1 cellular context compared by ENCODE assay signal in the genomic region with DNA sequence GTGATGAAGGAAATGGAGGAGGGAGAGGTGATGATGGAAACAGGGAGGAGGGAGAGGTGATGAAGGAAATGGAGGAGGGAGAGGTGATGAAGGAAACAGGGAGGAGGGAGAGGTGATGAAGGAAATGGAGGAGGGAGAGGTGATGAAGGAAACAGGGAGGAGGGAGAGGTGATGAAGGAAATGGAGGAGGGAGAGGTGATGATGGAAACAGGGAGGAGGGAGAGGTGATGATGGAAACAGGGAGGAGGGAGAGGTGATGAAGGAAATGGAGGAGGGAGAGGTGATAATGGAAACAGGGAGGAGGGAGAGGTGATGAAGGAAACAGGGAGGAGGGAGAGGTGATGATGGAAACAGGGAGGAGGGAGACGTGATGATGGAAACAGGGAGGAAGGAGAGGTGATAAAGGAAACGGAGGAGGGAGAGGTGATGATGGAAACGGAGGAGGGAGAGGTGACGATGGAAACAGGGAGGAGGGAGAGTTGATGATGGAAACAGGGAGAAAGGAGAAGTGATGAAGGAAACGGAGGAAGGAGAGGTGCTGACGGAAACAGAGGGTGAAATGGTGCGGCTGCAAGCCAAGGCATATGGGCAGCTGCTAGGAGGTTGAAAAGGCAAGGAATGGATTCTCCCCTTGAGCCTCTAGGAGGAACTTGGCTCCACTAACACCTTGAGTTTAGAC.
A peak's percentile ranks its signal among the peaks of the same experiment; 100 is the strongest.
TF ChIP-seq lines count a peak whose summit lies in the region.

No MANE protein-coding gene starts in this region.

TF ChIP-seq in HEK293, 187 proteins besides CTCF, POLR2A, EP300 and RAD21:
- TF ChIP-seq, protein P1, sequence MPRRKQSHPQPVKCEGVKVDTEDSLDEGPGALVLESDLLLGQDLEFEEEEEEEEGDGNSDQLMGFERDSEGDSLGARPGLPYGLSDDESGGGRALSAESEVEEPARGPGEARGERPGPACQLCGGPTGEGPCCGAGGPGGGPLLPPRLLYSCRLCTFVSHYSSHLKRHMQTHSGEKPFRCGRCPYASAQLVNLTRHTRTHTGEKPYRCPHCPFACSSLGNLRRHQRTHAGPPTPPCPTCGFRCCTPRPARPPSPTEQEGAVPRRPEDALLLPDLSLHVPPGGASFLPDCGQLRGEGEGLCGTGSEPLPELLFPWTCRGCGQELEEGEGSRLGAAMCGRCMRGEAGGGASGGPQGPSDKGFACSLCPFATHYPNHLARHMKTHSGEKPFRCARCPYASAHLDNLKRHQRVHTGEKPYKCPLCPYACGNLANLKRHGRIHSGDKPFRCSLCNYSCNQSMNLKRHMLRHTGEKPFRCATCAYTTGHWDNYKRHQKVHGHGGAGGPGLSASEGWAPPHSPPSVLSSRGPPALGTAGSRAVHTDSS (tag by site-specific recombination; IDR thresholded peaks at IDR 0.05), result 0 out of 2 replicates have a peak, but pooled peaks have one; percentile 5
